ENCODE assay signal across 29 cellular contexts in genomic region chr10:115802911-115803310, GRCh38.
"Had no signal": no experiment of that assay in that cellular context is flagged by ENCODE, and none has a peak within 500 bp of the region (broad histone marks: within the 10 kb centered on the region; RNA-seq: fewer than 3 reads in every experiment).

No MANE protein-coding gene starts in this region.

- DNase-seq: hippocampal formation; kidney; left colon; left lung; lower lobe of right lung; mammary epithelial cell; mesenchymal stem cell; naive thymus-derived CD8-positive, alpha-beta T cell; nucleus accumbens; pancreas; posterior cingulate gyrus; retina; right cardiac atrium; small intestine; spleen; stimulated activated CD4-positive, alpha-beta T cell treated with anti-CD3 and anti-CD28 coated beads, Interleukin-4, amount 100 ng/mL, for 24 hours; stimulated activated naive CD4-positive, alpha-beta T cell; tibial artery; trophoblast cell; upper lobe of right lung had no signal

- H3K36me3 ChIP-seq: left lung, lower lobe of right lung, pancreas, prostate gland, spleen, suprapubic skin, thoracic aorta, tibial artery, upper lobe of right lung had no signal

- ATAC-seq: left colon; left lung; lower lobe of right lung; naive thymus-derived CD8-positive, alpha-beta T cell; pancreas; right cardiac atrium; sciatic nerve; stimulated activated effector memory CD8-positive, alpha-beta T cell treated with anti-CD3 and anti-CD28 coated beads, Interleukin-12 subunit alpha, Interleukin-12 subunit beta, amount 100 ng/mL, for 72 hours; upper lobe of right lung had no signal

- H3K27ac ChIP-seq: left lung, lower lobe of right lung, pancreas, prostate gland, spleen, suprapubic skin, thoracic aorta, tibial artery, upper lobe of right lung had no signal

- FAIRE-seq: small intestine, urothelium cell line had no signal

- H3K36me3 Mint-ChIP-seq: naive thymus-derived CD8-positive, alpha-beta T cell; stimulated activated effector memory CD8-positive, alpha-beta T cell treated with anti-CD3 and anti-CD28 coated beads, Interleukin-12 subunit alpha, Interleukin-12 subunit beta, amount 100 ng/mL, for 72 hours had no signal

- H3K27me3 ChIP-seq: left lung, pancreas, spleen, suprapubic skin, tibial artery, upper lobe of right lung had no signal

- H3K4me1 ChIP-seq: left lung, lower lobe of right lung, prostate gland, spleen, suprapubic skin, tibial artery, upper lobe of right lung had no signal

- H3K27ac Mint-ChIP-seq: naive thymus-derived CD8-positive, alpha-beta T cell; nephron; stimulated activated effector memory CD8-positive, alpha-beta T cell treated with anti-CD3 and anti-CD28 coated beads, Interleukin-12 subunit alpha, Interleukin-12 subunit beta, amount 100 ng/mL, for 72 hours; stimulated activated naive CD8-positive, alpha-beta T cell treated with anti-CD3 and anti-CD28 coated beads, Interleukin-15, Interleukin-2, amounts not matched to agents 100 ng/mL and 50 ng/mL, for 24 hours had no signal

- H3K9me3 ChIP-seq: left lung, lower lobe of right lung, pancreas, prostate gland, suprapubic skin, thoracic aorta, tibial artery, upper lobe of right lung had no signal

- H3K9me3 Mint-ChIP-seq: nephron, neural crest cell had no signal

- H3K4me1 Mint-ChIP-seq: nephron; stimulated activated effector memory CD8-positive, alpha-beta T cell treated with anti-CD3 and anti-CD28 coated beads, Interleukin-12 subunit alpha, Interleukin-12 subunit beta, amount 100 ng/mL, for 72 hours had no signal

- H3K4me3 ChIP-seq: left lung, lower lobe of right lung, pancreas, prostate gland, spleen, suprapubic skin, thoracic aorta, tibial artery, upper lobe of right lung had no signal

- H3K4me3 Mint-ChIP-seq: naive thymus-derived CD8-positive, alpha-beta T cell; nephron; neural crest cell; stimulated activated effector memory CD8-positive, alpha-beta T cell treated with anti-CD3 and anti-CD28 coated beads, Interleukin-12 subunit alpha, Interleukin-12 subunit beta, amount 100 ng/mL, for 72 hours; stimulated activated naive CD8-positive, alpha-beta T cell treated with anti-CD3 and anti-CD28 coated beads, Interleukin-15, Interleukin-2, amounts not matched to agents 100 ng/mL and 50 ng/mL, for 24 hours had no signal
